ENCODE assay signal across 18 cellular contexts in the genomic region with DNA sequence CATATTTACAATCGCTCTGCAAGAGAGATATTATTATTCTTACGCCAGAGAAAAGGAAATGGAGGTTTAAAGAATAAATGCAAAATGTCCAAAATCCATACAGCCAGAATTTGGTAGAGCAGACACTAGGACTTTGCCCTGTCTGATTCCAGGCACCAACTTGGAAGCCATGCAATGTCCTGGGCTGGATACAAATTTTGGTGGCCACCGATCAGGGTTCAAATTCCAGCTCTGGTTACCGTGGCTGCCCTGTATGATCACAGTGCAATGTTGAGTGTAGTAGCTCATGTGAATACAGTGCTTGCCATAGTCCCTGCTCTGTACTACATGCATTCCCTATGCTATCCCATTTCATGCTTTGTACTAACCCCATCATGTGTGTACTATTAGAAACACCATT. TPM values are rescaled to one million over a fixed set of nuclear protein-coding genes. Genes with fewer than 3 reads are reported as not detected.
DNase-seq lines count a peak whose midpoint lies in the region; ATAC-seq, FAIRE-seq and TF ChIP-seq lines count a peak whose summit lies in the region.
"Had no signal": no experiment of that assay in that cellular context is flagged by ENCODE, and none has a peak within 500 bp of the region (broad histone marks: within the 10 kb centered on the region; RNA-seq: fewer than 3 reads in every experiment).

No MANE protein-coding gene starts in this region.

- H3K9ac ChIP-seq in liver (ENCODE audit: low read depth in 1 of 2, low read length in 2 of 2) (no peak overlapping the region), HepG2 (ENCODE audit: insufficient read depth, low read depth, low read length) (no peak overlapping the region), neural cell (ENCODE audit: low read length) (peak overlapping the region; percentile 93), colonic mucosa (ENCODE audit: low read depth in 2 of 2, low read length in 2 of 2) (no peak overlapping the region)

- intact Hi-C loops in HepG2 (cut with micrococcal nuclease; ENCODE audit: unreplicated experiment), result loop anchor here (1.0 kb wide), 2 partner anchors 267 to 272 kb away; no protein-coding TSS in a partner anchor
- intact Hi-C loops in colonic mucosa (cut with DNase I), result loop anchor here (5.0 kb wide), 1 partner anchor 267 kb away; no protein-coding TSS in a partner anchor

- TF ChIP-seq CTCF in liver (IDR thresholded peaks at IDR 0.05; ENCODE audit: low read depth, low read length, missing input control) (no peak), HepG2 (CRISPR knock-in tag; IDR thresholded peaks at IDR 0.05) (no peak), brain (conservative IDR thresholded peaks at IDR 0.05) (no peak), neural cell (IDR thresholded peaks at IDR 0.05; ENCODE audit: poor library complexity, severe bottlenecking) (no peak), GM23338 (conservative IDR thresholded peaks at IDR 0.05; ENCODE audit: low read depth in 2 of 2) (no peak), colonic mucosa (IDR thresholded peaks at IDR 0.05) (no peak)

- H3K4me3 Mint-ChIP-seq in brain (peak overlapping the region in 4 of 5 experiments; percentile 84 to 96 (median 92)), GM23338 (no peak overlapping the region)
- H3K4me3 Mint-ChIP-seq: CD4-positive, alpha-beta memory T cell; H9; HFFc6 had no signal

- H3K9me3 Mint-ChIP-seq in brain (peaks cover 0 to 4% (median 0%) of the 10 kb centered on the region in 5 experiments), GM23338 (no peaks in the 10 kb centered on the region)

- H3K27me3 ChIP-seq in liver (ENCODE audit: control insufficient read depth in 4 of 4, insufficient read depth in 4 of 4, low read length in 3 of 4) (no peaks in the 10 kb centered on the region), HepG2 (ENCODE audit: control insufficient read depth in 1 of 2, insufficient read depth in 2 of 2, low read length in 2 of 2) (no peaks in the 10 kb centered on the region), neural cell (ENCODE audit: insufficient read depth, low read depth, low read length) (no peaks in the 10 kb centered on the region), GM23338 (ENCODE audit: insufficient read depth) (no peaks in the 10 kb centered on the region), colonic mucosa (no peaks in the 10 kb centered on the region)
- H3K27me3 ChIP-seq: BE2C had no signal

- H3K9me3 ChIP-seq in liver (ENCODE audit: control insufficient read depth in 4 of 4, low read length in 3 of 4) (no peaks in the 10 kb centered on the region), HepG2 (ENCODE audit: low read length) (no peaks in the 10 kb centered on the region), neural cell (ENCODE audit: low read length) (no peaks in the 10 kb centered on the region), colonic mucosa (no peaks in the 10 kb centered on the region)
- H3K9me3 ChIP-seq: BE2C had no signal

- 0 out of 2 replicates have a peak, but pooled peaks cover 3% of the 10 kb centered on the region for H4K20me1 ChIP-seq in HepG2 (ENCODE audit: insufficient read depth, low read length)
- H4K20me1 ChIP-seq in neural cell (ENCODE audit: insufficient read depth), result no peaks in the 10 kb centered on the region
- H4K20me1 ChIP-seq in GM23338 (replicated peaks; ENCODE audit: insufficient read depth), result no peaks in the 10 kb centered on the region

- no peak for TF ChIP-seq POLR2A in HepG2 (IDR thresholded peaks at IDR 0.05; ENCODE audit: insufficient read depth in 1 of 2, low read depth in 2 of 2, low read length in 2 of 2)

- no peaks in the 10 kb centered on the region for H3K79me2 ChIP-seq in HepG2 (ENCODE audit: insufficient read depth, low read length)
- H3K79me2 ChIP-seq in neural cell (replicated peaks; ENCODE audit: insufficient read depth, low read length), result peaks cover 34% of the 10 kb centered on the region
- H3K79me2 ChIP-seq in GM23338 (replicated peaks; ENCODE audit: insufficient read depth), result no peaks in the 10 kb centered on the region

- H3K27ac Mint-ChIP-seq in brain (peak overlapping the region; percentile 80 to 99 (median 96)), GM23338 (no peak overlapping the region)
- H3K27ac Mint-ChIP-seq: CD4-positive, alpha-beta memory T cell; H9; HFFc6 had no signal

- no peaks in the 10 kb centered on the region for H3F3A ChIP-seq in neural cell (ENCODE audit: insufficient read depth, low read length, poor library complexity, severe bottlenecking)
- no peaks in the 10 kb centered on the region for H3F3A ChIP-seq in GM23338 (replicated peaks; ENCODE audit: low read depth)

- TF ChIP-seq EP300 in HepG2 (IDR thresholded peaks at IDR 0.05; ENCODE audit: low read depth in 2 of 2, low read length in 2 of 2) (no peak), HepG2 (CRISPR knock-in tag; IDR thresholded peaks at IDR 0.05; ENCODE audit: borderline replicate concordance) (no peak), neural cell (conservative IDR thresholded peaks at IDR 0.05; ENCODE audit: poor library complexity, severe bottlenecking) (no peak)

- H2AFZ ChIP-seq in HepG2 (ENCODE audit: low read length) (no peak overlapping the region), neural cell (ENCODE audit: low read depth, low read length) (no peak overlapping the region), GM23338 (no peak overlapping the region)

- BruUV-seq in HepG2 (replicated peaks; lab: Mats Ljungman, UMichigan), result no TSS peak

- no peak for TF ChIP-seq RAD21 in liver (IDR thresholded peaks at IDR 0.05)
- TF ChIP-seq RAD21 in HepG2 (CRISPR knock-in tag; IDR thresholded peaks at IDR 0.05), result no peak
- TF ChIP-seq RAD21 in neural cell (conservative IDR thresholded peaks at IDR 0.05), result no peak

- no peak for DNase-seq in HepG2 (ENCODE audit: low spot score)
- DNase-seq in left lobe of liver (ENCODE audit: low spot score), result peak; percentile 69
- DNase-seq in GM23338 (ENCODE audit: low spot score), result no peak
- no peak for DNase-seq in colonic mucosa
- no peak for DNase-seq in NCI-H146 (lab: John Stamatoyannopoulos, UW)
- DNase-seq: GF-D8 had no signal

- peaks cover 49% of the 10 kb centered on the region for H3K4me1 Mint-ChIP-seq in brain
- H3K4me1 Mint-ChIP-seq in GM23338, result peaks cover 6% of the 10 kb centered on the region; the same call in 2 of the 3 replicates
- H3K4me1 Mint-ChIP-seq: CD4-positive, alpha-beta memory T cell had no signal

- no peak overlapping the region for H3K27ac ChIP-seq in liver (ENCODE audit: low read depth in 1 of 2, low read length in 2 of 2)
- no peak overlapping the region for H3K27ac ChIP-seq in HepG2 (ENCODE audit: extremely low read length, insufficient read depth, low read length)
- H3K27ac ChIP-seq in neural cell (ENCODE audit: low read length), result peak overlapping the region; percentile 41
- no peak overlapping the region for H3K27ac ChIP-seq in GM23338 (ENCODE audit: low read depth)
- no peak overlapping the region for H3K27ac ChIP-seq in colonic mucosa
- H3K27ac ChIP-seq: 22Rv1 had no signal

- WGBS in liver, result 54% methylated on average over 4 of the region's 4 CpGs
- WGBS in HepG2 (ENCODE audit: low lambda C conversion rate), result 20% methylated on average over 3 of the region's 4 CpGs

- H3K9me2 ChIP-seq in neural cell (ENCODE audit: insufficient read depth, low read length) (no peaks in the 10 kb centered on the region), GM23338 (ENCODE audit: insufficient read depth) (no peaks in the 10 kb centered on the region)

- CTCF ChIA-PET in HepG2 (lab: Yijun Ruan, JAX; ENCODE audit: low intra/inter-chr PET ratio, low total read pairs), result interaction anchor here (1.8 to 3.1 kb wide), 2 partner anchors 267 to 272 kb away, joined by 9 to 39 read pairs; no protein-coding TSS in a partner anchor

- no peak for FAIRE-seq in HepG2 (lab: Jason Lieb, UNC)
- FAIRE-seq: A204.1 had no signal

- no peak overlapping the region for H3K4me2 ChIP-seq in HepG2 (ENCODE audit: low read depth, low read length)
- H3K4me2 ChIP-seq in neural cell (ENCODE audit: low read length), result no peak overlapping the region
- no peak overlapping the region for H3K4me2 ChIP-seq in GM23338

- no peak; the same call in 2 of the 3 replicates for ATAC-seq in HepG2
- peak; percentile 85 for ATAC-seq in left lobe of liver
- ATAC-seq in GM23338, result no peak

- no peak overlapping the region for H3K4me3 ChIP-seq in liver (ENCODE audit: low read depth in 1 of 3, low read length in 3 of 3)
- no peak overlapping the region for H3K4me3 ChIP-seq in HepG2 (replicated peaks in 1 of 3; ENCODE audit: insufficient read depth in 1 of 3, low read depth in 2 of 3, low read length in 3 of 3)
- H3K4me3 ChIP-seq in neural cell (ENCODE audit: low read length), result peak overlapping the region; percentile 83
- no peak overlapping the region for H3K4me3 ChIP-seq in GM23338
- no peak overlapping the region for H3K4me3 ChIP-seq in colonic mucosa

- H3K4me1 ChIP-seq in liver (ENCODE audit: control insufficient read depth in 4 of 4, insufficient read depth in 4 of 4, low read length in 3 of 4) (peaks cover 0 to 12% (median 10%) of the 10 kb centered on the region in 4 donors), HepG2 (ENCODE audit: insufficient read depth, low read length) (no peaks in the 10 kb centered on the region), GM23338 (ENCODE audit: insufficient read depth) (no peaks in the 10 kb centered on the region), colonic mucosa (no peaks in the 10 kb centered on the region)

- H3K27me3 Mint-ChIP-seq in brain, result peaks cover 23% of the 10 kb centered on the region
- peaks cover 6% of the 10 kb centered on the region for H3K27me3 Mint-ChIP-seq in GM23338 (ENCODE audit: insufficient read depth, low read depth, poor library complexity)

- H3K36me3 Mint-ChIP-seq in brain, result peaks cover 21% of the 10 kb centered on the region
- H3K36me3 Mint-ChIP-seq in GM23338 (ENCODE audit: low read depth), result no peaks in the 10 kb centered on the region
- H3K36me3 Mint-ChIP-seq: CD4-positive, alpha-beta memory T cell had no signal

- H3K36me3 ChIP-seq in liver (ENCODE audit: control insufficient read depth in 4 of 4, insufficient read depth in 3 of 4, low read depth in 1 of 4, low read length in 3 of 4) (no peaks in the 10 kb centered on the region), HepG2 (replicated peaks in 1 of 2; ENCODE audit: control insufficient read depth in 1 of 2, insufficient read depth in 2 of 2, low read length in 2 of 2) (no peaks in the 10 kb centered on the region), neural cell (ENCODE audit: insufficient read depth, low read length) (peaks cover 2% of the 10 kb centered on the region), GM23338 (ENCODE audit: insufficient read depth) (no peaks in the 10 kb centered on the region), colonic mucosa (no peaks in the 10 kb centered on the region)

- POLR2A ChIA-PET in HepG2 (lab: Yijun Ruan, JAX), result interaction anchor here (1.0 kb wide), 1 partner anchor 267 kb away, joined by 3 read pairs; no protein-coding TSS in a partner anchor

- in situ Hi-C loops in HepG2 (cut with HindIII; ENCODE audit: extremely low pct_ligation_motif_present, low pct_unique_long_range_greater_than_20kb), result loop anchor here (5.0 kb wide), 1 partner anchor 267 kb away; no protein-coding TSS in a partner anchor

RNA-seq across cellular contexts. Expression of a gene that starts 0.7 kb away (rescaled TPM):
- total RNA-seq in liver (under 1 TPM in 1 of 2 donors, not detected in 1; 0.14 TPM), HepG2 (2016; rRNA removed; fragmentation: Illumina TruSeq; extraction: Trizol) (not detected in 2 replicates), left lobe of liver (0.25 TPM), colonic mucosa (1 to 10 TPM in 1 of 2 donors, under 1 TPM in 1; 0.27 to 2.5 TPM)
- polyA plus RNA-seq in liver (not detected), HepG2 (2011; rRNA removed) (0.16 and 0.21 TPM in 2 replicates), brain (ENCODE audit: insufficient read depth, low read depth, low replicate concordance) (32.7 TPM), neural cell (1,581 and 1,761 TPM in 2 replicates), GM23338 (2016; fragmentation: Nextera tagmentation; extraction: Ambion mirVana) (0.16 TPM in 1 of 2 replicates, not detected in the other)
- not detected in 2 replicates for total RNA-seq in HepG2 (2016; cell fraction: cytosol; rRNA removed; fragmentation: Illumina TruSeq; extraction: Trizol; ENCODE audit: low read depth)
- total RNA-seq in HepG2 (2016; cell fraction: insoluble cytoplasmic fraction; rRNA removed; fragmentation: Illumina TruSeq; extraction: Trizol), result not detected in 2 replicates
- total RNA-seq in HepG2 (2016; cell fraction: membrane; rRNA removed; fragmentation: Illumina TruSeq; extraction: Trizol), result not detected in 2 replicates
- total RNA-seq in HepG2 (2016; cell fraction: nucleus; rRNA removed; fragmentation: Illumina TruSeq; extraction: Trizol), result not detected in 2 replicates
- 0.03 and 0.21 TPM in 2 replicates for polyA plus RNA-seq in HepG2 (2011; cell fraction: cytosol; rRNA removed)
- 0.47 and 1.7 TPM in 2 replicates for polyA plus RNA-seq in HepG2 (2011; cell fraction: nucleus; rRNA removed)
- 0.11 and 0.24 TPM in 2 replicates for polyA plus RNA-seq in HepG2 (2012)
- not detected in 2 replicates for polyA plus RNA-seq in HepG2 (2016; cell fraction: cytosol; fragmentation: Illumina TruSeq; extraction: Trizol; ENCODE audit: low read depth)
- polyA plus RNA-seq in HepG2 (2016; cell fraction: insoluble cytoplasmic fraction; fragmentation: Illumina TruSeq; extraction: Trizol; ENCODE audit: low read depth), result not detected in 2 replicates
- not detected in 2 replicates for polyA plus RNA-seq in HepG2 (2016; cell fraction: membrane; fragmentation: Illumina TruSeq; extraction: Trizol; ENCODE audit: low read depth)
- polyA plus RNA-seq in HepG2 (2016; cell fraction: nucleus; fragmentation: Illumina TruSeq; extraction: Trizol; ENCODE audit: insufficient read depth, low read depth), result not detected in 2 replicates
- not detected in 2 replicates for polyA minus RNA-seq in HepG2 (2011; rRNA and poly(A)+ RNA removed; ENCODE audit: low replicate concordance)
- not detected in 2 replicates for polyA minus RNA-seq in HepG2 (2011; cell fraction: cytosol; rRNA and poly(A)+ RNA removed)
- polyA minus RNA-seq in HepG2 (2011; cell fraction: nucleus; rRNA and poly(A)+ RNA removed), result 0.87 TPM in 1 of 2 replicates, not detected in the other
- 952 and 958 TPM in 2 replicates for polyA minus RNA-seq in neural cell
- total RNA-seq in GM23338 (2014; rRNA removed; shearing (Covaris generic)), result not detected in 2 replicates
- total RNA-seq: Calu3; CD4-positive, alpha-beta memory T cell; Daoy; H9; HFFc6 had no signal
- polyA plus RNA-seq: CD4-positive, alpha-beta memory T cell had no signal

RNA-seq across cellular contexts. Expression of a gene that starts 55.9 kb away (rescaled TPM):
- under 1 TPM in 1 of 2 donors, not detected in 1; 0.08 TPM for total RNA-seq in liver
- polyA plus RNA-seq in liver, result not detected
- not detected in 2 replicates for total RNA-seq in HepG2 (2016; rRNA removed; fragmentation: Illumina TruSeq; extraction: Trizol)
- not detected in 2 replicates for total RNA-seq in HepG2 (2016; cell fraction: cytosol; rRNA removed; fragmentation: Illumina TruSeq; extraction: Trizol; ENCODE audit: low read depth)
- not detected in 2 replicates for total RNA-seq in HepG2 (2016; cell fraction: insoluble cytoplasmic fraction; rRNA removed; fragmentation: Illumina TruSeq; extraction: Trizol)
- total RNA-seq in HepG2 (2016; cell fraction: membrane; rRNA removed; fragmentation: Illumina TruSeq; extraction: Trizol), result not detected in 2 replicates
- not detected in 2 replicates for total RNA-seq in HepG2 (2016; cell fraction: nucleus; rRNA removed; fragmentation: Illumina TruSeq; extraction: Trizol)
- polyA plus RNA-seq in HepG2 (2011; rRNA removed), result 0.04 TPM in 1 of 2 replicates, not detected in the other
- 0.06 TPM in 1 of 2 replicates, not detected in the other for polyA plus RNA-seq in HepG2 (2011; cell fraction: cytosol; rRNA removed)
- polyA plus RNA-seq in HepG2 (2011; cell fraction: nucleus; rRNA removed), result not detected in 2 replicates
- 0.05 and 0.20 TPM in 2 replicates for polyA plus RNA-seq in HepG2 (2012)
- polyA plus RNA-seq in HepG2 (2016; cell fraction: cytosol; fragmentation: Illumina TruSeq; extraction: Trizol; ENCODE audit: low read depth), result not detected in 2 replicates
- not detected in 2 replicates for polyA plus RNA-seq in HepG2 (2016; cell fraction: insoluble cytoplasmic fraction; fragmentation: Illumina TruSeq; extraction: Trizol; ENCODE audit: low read depth)
- polyA plus RNA-seq in HepG2 (2016; cell fraction: membrane; fragmentation: Illumina TruSeq; extraction: Trizol; ENCODE audit: low read depth), result 0.08 TPM in 1 of 2 replicates, not detected in the other
- not detected in 2 replicates for polyA plus RNA-seq in HepG2 (2016; cell fraction: nucleus; fragmentation: Illumina TruSeq; extraction: Trizol; ENCODE audit: insufficient read depth, low read depth)
- polyA minus RNA-seq in HepG2 (2011; rRNA and poly(A)+ RNA removed; ENCODE audit: low replicate concordance), result 0.06 TPM in 1 of 2 replicates, not detected in the other
- not detected in 2 replicates for polyA minus RNA-seq in HepG2 (2011; cell fraction: cytosol; rRNA and poly(A)+ RNA removed)
- polyA minus RNA-seq in HepG2 (2011; cell fraction: nucleus; rRNA and poly(A)+ RNA removed), result 0.26 TPM in 1 of 2 replicates, not detected in the other
- not detected for polyA plus RNA-seq in brain (ENCODE audit: insufficient read depth, low read depth, low replicate concordance)
- total RNA-seq in left lobe of liver, result not detected
- polyA plus RNA-seq in neural cell, result 0.25 and 0.60 TPM in 2 replicates
- not detected in 2 replicates for polyA minus RNA-seq in neural cell
- 0.63 and 1.0 TPM in 2 replicates for total RNA-seq in GM23338 (2014; rRNA removed; shearing (Covaris generic))
- 0.50 and 1.1 TPM in 2 replicates for polyA plus RNA-seq in GM23338 (2016; fragmentation: Nextera tagmentation; extraction: Ambion mirVana)
- total RNA-seq in colonic mucosa, result not detected
- total RNA-seq: Calu3; CD4-positive, alpha-beta memory T cell; Daoy; G401; HFFc6 had no signal
- polyA plus RNA-seq: CD4-positive, alpha-beta memory T cell had no signal
